ENCODE assay signal across 27 cellular contexts in genomic region chr2:21559354-21559753, GRCh38.
"Had no signal": no experiment of that assay in that cellular context is flagged by ENCODE, and none has a peak within 500 bp of the region (broad histone marks: within the 10 kb centered on the region; RNA-seq: fewer than 3 reads in every experiment).

No MANE protein-coding gene starts in this region.

- H3K27me3 ChIP-seq: brain microvascular endothelial cell, colonic mucosa, esophagus squamous epithelium had no signal

- DNase-seq: activated CD4-positive, alpha-beta memory T cell treated with anti-CD3 and anti-CD28 coated beads, Interleukin-2, amount 10 ng/mL, durations not matched to agents 7 days and 5 days; activated CD4-positive, alpha-beta T cell treated with anti-CD3 and anti-CD28 coated beads for 36 hours; activated CD4-positive, alpha-beta T cell treated with anti-CD3 and anti-CD28 coated beads, Interleukin-2, amount 10 ng/mL, durations not matched to agents 7 days and 5 days; activated CD4-positive, alpha-beta T cell treated with anti-CD3 and anti-CD28 coated beads, Interleukin-2, amount 50 U/mL, for 4 hours; activated CD4-positive, CD25-positive, alpha-beta regulatory T cell; activated CD4-positive, CD25-positive, alpha-beta regulatory T cell treated with anti-CD3 and anti-CD28 coated beads, Interleukin-2, amount 50 U/mL, for 72 hours; activated CD8-positive, alpha-beta memory T cell treated with anti-CD3 and anti-CD28 coated beads, Interleukin-2, amount 50 U/mL, for 48 hours; activated effector memory CD4-positive, alpha-beta T cell treated with Interleukin-2 at 50 U/mL for 16 hours; activated gamma-delta T cell treated with Interleukin-2 at 50 U/mL for 16 hours; activated naive CD4-positive, alpha-beta T cell treated with anti-CD3 and anti-CD28 coated beads, Interleukin-2, amount 50 U/mL, for 16 hours; activated naive CD4-positive, alpha-beta T cell treated with Interleukin-2 at 50 U/mL for 16 hours; activated T-cell treated with anti-CD3 and anti-CD28 coated beads for 4 hours; activated T-cell treated with anti-CD3 and anti-CD28 coated beads, Interleukin-2, amount 50 U/mL, for 24 hours; amniotic stem cell; anterior cingulate cortex; brain microvascular endothelial cell; caudate nucleus; colonic mucosa; effector CD8-positive, alpha-beta T cell; esophagus squamous epithelium; foreskin fibroblast; head of caudate nucleus; T-helper 1 cell; T-helper 17 cell; T1000 had no signal

- H3K4me1 ChIP-seq: colonic mucosa, esophagus squamous epithelium had no signal

- H3K9me3 ChIP-seq: colonic mucosa, esophagus squamous epithelium had no signal

- ATAC-seq: activated CD4-positive, alpha-beta T cell treated with anti-CD3 and anti-CD28 coated beads for 36 hours; activated T-helper 17 cell treated with anti-CD3 and anti-CD28 coated beads, Interleukin-2, amount 50 U/mL, for 72 hours; T-helper 17 cell had no signal

- H3K27ac ChIP-seq: brain microvascular endothelial cell, colonic mucosa, epithelial cell of prostate, esophagus squamous epithelium had no signal

- H3K36me3 ChIP-seq: brain microvascular endothelial cell, colonic mucosa, esophagus squamous epithelium had no signal

- H3K4me3 ChIP-seq: colonic mucosa, esophagus squamous epithelium had no signal
